ENCODE assay signal across 1 cellular context in genomic region chr19:54448037-54448773, GRCh38.
TF ChIP-seq lines count a peak whose summit lies in the region.

No MANE protein-coding gene starts in this region.

TF ChIP-seq in GM12878, 131 proteins besides CTCF, POLR2A, EP300 and RAD21 (continued from another document):
- TF ChIP-seq BHLHE40 (IDR thresholded peaks at IDR 0.05; ENCODE audit: borderline replicate concordance in 1 of 2, low read depth in 2 of 2, low read length in 1 of 2) (no peak), RCOR1 (conservative IDR thresholded peaks at IDR 0.05; ENCODE audit: low read depth, low read length) (no peak), POLR2AphosphoS5 (IDR thresholded peaks at IDR 0.05; ENCODE audit: low read length) (0 out of 2 replicates have a peak, but pooled peaks have one; percentile 8), RB1 (IDR thresholded peaks at IDR 0.05; ENCODE audit: borderline replicate concordance) (no peak), YY1 (IDR thresholded peaks at IDR 0.05; ENCODE audit: low read depth, low read length) (peak; percentile 89), LARP7 (IDR thresholded peaks at IDR 0.05) (0 out of 2 replicates have a peak, but pooled peaks have one; percentile 16), ZBTB40 (IDR thresholded peaks at IDR 0.05; ENCODE audit: borderline replicate concordance) (no peak), EED (IDR thresholded peaks at IDR 0.05; ENCODE audit: low read depth) (peak; percentile 55; the same call in 1 of the 2 replicates), NR2F1 (conservative IDR thresholded peaks at IDR 0.05) (peak; percentile 64), IKZF2 (IDR thresholded peaks at IDR 0.05) (peak; percentile 71), ESRRA (IDR thresholded peaks at IDR 0.05; ENCODE audit: low read length) (0 out of 2 replicates have a peak, but pooled peaks have one; percentile 5), TAF1 (IDR thresholded peaks at IDR 0.05; ENCODE audit: borderline replicate concordance, low read depth, low read length) (peak; percentile 31; the same call in 1 of the 2 replicates), IKZF1 (conservative IDR thresholded peaks at IDR 0.05) (peak; percentile 20; the same call in 1 of the 2 replicates), E2F4 (IDR thresholded peaks at IDR 0.05; ENCODE audit: low read depth, low read length) (0 out of 2 replicates have a peak, but pooled peaks have one; percentile 16), ZNF274 (IDR thresholded peaks at IDR 0.05; ENCODE audit: insufficient read depth, insufficient read length) (no peak), MXI1 (IDR thresholded peaks at IDR 0.05; ENCODE audit: low read depth, low read length) (peak; percentile 21; the same call in 1 of the 2 replicates), FOS (IDR thresholded peaks at IDR 0.05; ENCODE audit: borderline replicate concordance, extremely low read depth, insufficient read length) (no peak), NR2C2 (IDR thresholded peaks at IDR 0.05; ENCODE audit: borderline replicate concordance, control insufficient read depth, insufficient read length, low read depth) (no peak)
